1 cellular context compared by ENCODE assay signal in the genomic region with DNA sequence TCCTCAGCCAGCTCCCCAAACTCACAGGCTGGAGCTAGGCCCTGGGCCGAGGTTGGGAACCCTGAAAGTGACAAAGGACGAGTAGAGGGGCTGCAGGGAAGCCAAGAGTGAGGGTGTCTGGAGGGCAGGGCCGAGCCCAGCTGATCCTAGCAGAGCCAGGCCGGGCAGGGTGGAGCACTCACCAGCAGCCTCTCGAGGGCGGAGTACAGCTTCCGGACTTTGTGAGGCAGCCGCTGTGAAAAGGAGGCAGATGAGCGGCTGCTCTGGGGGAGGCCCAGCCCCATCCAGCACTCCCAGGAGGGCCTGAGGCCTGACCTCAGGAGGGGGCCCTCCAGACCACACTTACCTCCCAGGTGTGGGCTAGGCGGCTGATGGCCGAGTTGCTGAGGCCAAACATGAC.
TF ChIP-seq lines count a peak whose summit lies in the region.

No MANE protein-coding gene starts in this region.

TF ChIP-seq in HEK293, 187 proteins besides CTCF, POLR2A, EP300 and RAD21 (continued from another document):
- TF ChIP-seq, protein P1, sequence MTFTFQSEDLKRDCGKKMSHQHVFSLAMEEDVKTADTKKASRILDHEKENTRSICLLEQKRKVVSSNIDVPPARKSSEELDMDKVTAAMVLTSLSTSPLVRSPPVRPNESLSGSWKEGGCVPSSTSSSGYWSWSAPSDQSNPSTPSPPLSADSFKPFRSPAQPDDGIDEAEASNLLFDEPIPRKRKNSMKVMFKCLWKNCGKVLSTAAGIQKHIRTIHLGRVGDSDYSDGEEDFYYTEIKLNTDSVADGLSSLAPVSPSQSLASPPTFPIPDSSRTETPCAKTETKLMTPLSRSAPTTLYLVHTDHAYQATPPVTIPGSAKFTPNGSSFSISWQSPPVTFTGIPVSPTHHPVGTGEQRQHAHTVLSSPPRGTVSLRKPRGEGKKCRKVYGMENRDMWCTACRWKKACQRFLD (tag by site-specific recombination; IDR thresholded peaks at IDR 0.05), result no peak
- TF ChIP-seq ZNF302 (tag by site-specific recombination; IDR thresholded peaks at IDR 0.05; ENCODE audit: low read depth) (no peak), ZIC2 (tag by site-specific recombination; IDR thresholded peaks at IDR 0.05) (no peak; the same call in 1 of the 2 replicates)
TF ChIP-seq in HEK293: peak in this region for 2.
